Comparison of ENCODE assay signal across 9 cellular contexts in genomic region chr11:76629853-76630599, GRCh38. TPM values are rescaled to one million over a fixed set of nuclear protein-coding genes. Genes with fewer than 3 reads are reported as not detected.
DNase-seq lines count a peak whose midpoint lies in the region; ATAC-seq and TF ChIP-seq lines count a peak whose summit lies in the region.
"Had no signal": no experiment of that assay in that cellular context is flagged by ENCODE, and none has a peak within 500 bp of the region (broad histone marks: within the 10 kb centered on the region; RNA-seq: fewer than 3 reads in every experiment).

No MANE protein-coding gene starts in this region.

- no peak overlapping the region for H3K4me3 ChIP-seq in choroid plexus epithelial cell (ENCODE audit: low read depth, low read length)

- no peak for TF ChIP-seq CTCF in choroid plexus epithelial cell (conservative IDR thresholded peaks at IDR 0.05; ENCODE audit: low read depth, low read length)

- DNase-seq in stimulated activated CD4-positive, alpha-beta T cell treated with anti-CD3 and anti-CD28 coated beads, Interleukin-15, amount 100 ng/mL, for 24 hours: peak; percentile 30
- DNase-seq in stimulated activated CD4-positive, alpha-beta T cell treated with anti-CD3 and anti-CD28 coated beads, Interleukin-4, amount 100 ng/mL, for 24 hours: no peak
- DNase-seq in choroid plexus epithelial cell (ENCODE audit: low read depth): peak; percentile 43
- DNase-seq in mesenteric fat pad (ENCODE audit: low spot score): peak; percentile 92
- DNase-seq in NCI-H2196 (lab: John Stamatoyannopoulos, UW; ENCODE audit: unreplicated experiment): no peak
- no peak for DNase-seq in NCI-H1930 (lab: John Stamatoyannopoulos, UW)

- ATAC-seq in HG03097 (IDR thresholded peaks at IDR 0.05; ENCODE audit: low FRiP score, unreplicated experiment): no peak
- ATAC-seq in HG03175 (IDR thresholded peaks at IDR 0.05; ENCODE audit: unreplicated experiment): no peak

RNA-seq across cellular contexts. Expression of gene LRRC32, which starts 40.5 kb away (rescaled TPM):
- total RNA-seq in mesenteric fat pad: 136 TPM
- total RNA-seq: M059J had no signal

Comparison
In these comparisons a context has a peak if more than half of its experiments do, and no peak if none do; other contexts are left out.
1. DNase-seq: peak in stimulated activated CD4-positive, alpha-beta T cell treated with anti-CD3 and anti-CD28 coated beads, Interleukin-15, amount 100 ng/mL, for 24 hours (single experiment), choroid plexus epithelial cell (single experiment) and mesenteric fat pad (single experiment); none in stimulated activated CD4-positive, alpha-beta T cell treated with anti-CD3 and anti-CD28 coated beads, Interleukin-4, amount 100 ng/mL, for 24 hours (single experiment), NCI-H2196 (single experiment) and NCI-H1930 (0 of 2).